In the genomic region with DNA sequence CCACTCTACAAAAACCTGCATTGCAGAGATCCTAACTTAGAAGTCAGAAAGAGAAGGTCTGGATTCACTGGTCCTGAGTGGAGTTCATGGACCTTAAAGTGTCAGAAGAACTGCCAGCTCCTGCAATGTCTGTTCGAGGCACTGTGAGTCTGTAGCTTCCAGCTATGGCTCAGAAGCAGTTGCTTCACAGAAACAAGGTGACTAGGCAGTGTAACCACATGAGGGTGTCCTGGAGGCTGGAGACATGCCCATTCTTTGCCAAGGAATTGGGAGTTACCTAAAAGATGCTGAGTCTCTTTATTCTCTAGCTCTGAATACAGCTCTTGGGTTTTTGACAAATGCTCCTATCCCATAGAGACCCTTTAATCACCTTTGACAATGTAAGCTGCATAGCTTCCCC, we compare ENCODE assay signal across 19 cellular contexts.
A peak's percentile ranks its signal among the peaks of the same experiment; 100 is the strongest.
DNase-seq lines count a peak whose midpoint lies in the region; ATAC-seq, FAIRE-seq and TF ChIP-seq lines count a peak whose summit lies in the region.
"Had no signal": no experiment of that assay in that cellular context is flagged by ENCODE, and none has a peak within 500 bp of the region (broad histone marks: within the 10 kb centered on the region; RNA-seq: fewer than 3 reads in every experiment).

No MANE protein-coding gene starts in this region.

- H3K4me2 ChIP-seq in GM23248 (ENCODE audit: unreplicated experiment), result no peak overlapping the region
- H3K4me2 ChIP-seq in osteoblast (ENCODE audit: insufficient read depth, low read length), result no peak overlapping the region

- ATAC-seq in GM18520 (IDR thresholded peaks at IDR 0.05; ENCODE audit: unreplicated experiment), result no peak
- ATAC-seq: HepG2 had no signal

- H3K9me2 ChIP-seq in GM23248 (ENCODE audit: insufficient read depth), result no peaks in the 10 kb centered on the region

- intact Hi-C loops in esophagus squamous epithelium (cut with DNase I), result no loop called here

- no peaks in the 10 kb centered on the region for H3K9me3 ChIP-seq in GM23248 (ENCODE audit: low read depth)
- H3K9me3 ChIP-seq in osteoblast (ENCODE audit: low read depth, low read length), result no peaks in the 10 kb centered on the region
- H3K9me3 ChIP-seq in esophagus squamous epithelium, result no peaks in the 10 kb centered on the region
- H3K9me3 ChIP-seq: BE2C had no signal

- H3K4me3 ChIP-seq in GM23248, result no peak overlapping the region
- H3K4me3 ChIP-seq in bronchial epithelial cell (ENCODE audit: low read depth, low read length), result no peak overlapping the region
- H3K4me3 ChIP-seq in osteoblast (ENCODE audit: insufficient read depth, low read length), result no peak overlapping the region
- H3K4me3 ChIP-seq in esophagus squamous epithelium, result no peak overlapping the region

- H3K36me3 ChIP-seq in GM23248 (ENCODE audit: low read depth) (no peaks in the 10 kb centered on the region), bronchial epithelial cell (ENCODE audit: control insufficient read depth, insufficient read depth, low read length) (no peaks in the 10 kb centered on the region), osteoblast (ENCODE audit: insufficient read depth, low read length) (no peaks in the 10 kb centered on the region), esophagus squamous epithelium (no peaks in the 10 kb centered on the region)
- H3K36me3 ChIP-seq: BE2C had no signal

- TF ChIP-seq CTCF in bronchial epithelial cell (IDR thresholded peaks at IDR 0.05; ENCODE audit: insufficient read depth, low read length, severe bottlenecking) (no peak), osteoblast (IDR thresholded peaks at IDR 0.05; ENCODE audit: extremely low read depth, low read depth, low read length) (no peak), esophagus squamous epithelium (IDR thresholded peaks at IDR 0.05) (no peak)

- no peaks in the 10 kb centered on the region for H3K79me2 ChIP-seq in GM23248 (ENCODE audit: insufficient read depth)
- H3K79me2 ChIP-seq in osteoblast (ENCODE audit: insufficient read depth, low read length), result no peaks in the 10 kb centered on the region

- H3K9ac ChIP-seq in GM23248, result no peak overlapping the region

- FAIRE-seq in bronchial epithelial cell (lab: Jason Lieb, UNC), result no peak
- FAIRE-seq: D721Med, G401.6, GM12892, H1, HepG2 had no signal

- H3F3A ChIP-seq in GM23248 (ENCODE audit: insufficient read depth), result no peaks in the 10 kb centered on the region

- no peaks in the 10 kb centered on the region for H4K20me1 ChIP-seq in GM23248 (ENCODE audit: insufficient read depth)
- H4K20me1 ChIP-seq in osteoblast (ENCODE audit: insufficient read depth, low read length), result no peaks in the 10 kb centered on the region

- DNase-seq in AG20443 (ENCODE audit: low spot score) (peak; percentile 15), GM23248 (peak; percentile 68), bronchial epithelial cell (ENCODE audit: low read depth) (peak; percentile 50), osteoblast (ENCODE audit: insufficient read length, low spot score, missing footprints) (peak; percentile 46), A172 (ENCODE audit: low spot score) (no peak), esophagus squamous epithelium (lab: John Stamatoyannopoulos, UW) (no peak)
- DNase-seq: 8988T; BE2C; C1 segment of cervical spinal cord; CD4-positive, CD25-positive, alpha-beta regulatory T cell; CD8-positive, alpha-beta memory T cell; COR-L47; H9 had no signal

- 24 to 40% methylated on average over 1 of the region's 1 CpG for WGBS in GM23248 (ENCODE audit: low coverage in 1 of 2, low lambda C conversion rate in 2 of 2, missing lambda C conversion rate in 2 of 2), 2 experiments
- whole genome bisulfite sequencing in esophagus squamous epithelium, 2 donors, result 0% methylated on average over 1 of the region's 1 CpG; no CpG with 5 or more reads in 1 of the 2 donors

- TF ChIP-seq POLR2A in esophagus squamous epithelium (IDR thresholded peaks at IDR 0.05), result no peak

- in situ Hi-C loops in GM23248 (cut with MboI), result no loop called here

- peaks cover 9% of the 10 kb centered on the region; the same call in 1 of the 2 replicates for H3K27me3 ChIP-seq in GM23248 (replicated peaks; ENCODE audit: insufficient read depth)
- peaks cover 2% of the 10 kb centered on the region for H3K27me3 ChIP-seq in bronchial epithelial cell (ENCODE audit: control insufficient read depth, insufficient read depth, low read length)
- H3K27me3 ChIP-seq in osteoblast (ENCODE audit: insufficient read depth, low read length), result no peaks in the 10 kb centered on the region
- H3K27me3 ChIP-seq in esophagus squamous epithelium, result no peaks in the 10 kb centered on the region
- H3K27me3 ChIP-seq: BE2C had no signal

- H3K4me1 ChIP-seq in GM23248 (ENCODE audit: insufficient read depth), result peaks cover 8% of the 10 kb centered on the region; the same call in 1 of the 2 replicates
- H3K4me1 ChIP-seq in osteoblast (ENCODE audit: insufficient read depth, low read length), result no peaks in the 10 kb centered on the region
- H3K4me1 ChIP-seq in esophagus squamous epithelium, result no peaks in the 10 kb centered on the region
- H3K4me1 ChIP-seq: BE2C had no signal

- H2AFZ ChIP-seq in GM23248, result no peak overlapping the region
- H2AFZ ChIP-seq in osteoblast (ENCODE audit: low read length), result no peak overlapping the region

- no peak overlapping the region for H3K27ac ChIP-seq in GM23248
- H3K27ac ChIP-seq in osteoblast (ENCODE audit: low read depth, low read length), result no peak overlapping the region
- no peak overlapping the region for H3K27ac ChIP-seq in esophagus squamous epithelium

Comparison
In these comparisons a context has a peak if more than half of its experiments do, and no peak if none do; other contexts are left out.
1. DNase-seq: peak in AG20443 (single experiment), GM23248 (single experiment), bronchial epithelial cell (single experiment) and osteoblast (single experiment); none in A172 (single experiment) and esophagus squamous epithelium (single experiment).